ENCODE assay signal across 20 cellular contexts in the genomic region with DNA sequence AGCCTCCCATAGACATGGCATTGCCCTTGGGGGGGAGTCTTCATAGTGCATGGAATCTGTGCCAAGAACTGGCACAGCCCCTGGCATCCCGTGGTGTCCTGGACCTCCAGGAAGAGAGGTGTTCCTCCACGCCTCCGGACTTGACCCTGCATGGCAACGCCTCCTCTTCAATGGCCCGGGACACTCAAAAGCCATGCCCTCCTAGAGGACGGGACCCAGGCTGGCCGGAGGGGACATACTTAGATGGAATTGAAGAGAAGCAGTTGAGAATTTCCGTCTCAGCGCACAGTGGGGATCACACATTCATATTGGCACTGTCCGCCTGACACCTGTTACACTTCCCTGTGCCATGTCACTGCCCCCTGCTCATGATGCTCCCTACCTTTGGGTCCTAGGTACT. TPM values are rescaled to one million over a fixed set of nuclear protein-coding genes. Genes with fewer than 3 reads are reported as not detected.
DNase-seq lines count a peak whose midpoint lies in the region; ATAC-seq and TF ChIP-seq lines count a peak whose summit lies in the region.
"Had no signal": no experiment of that assay in that cellular context is flagged by ENCODE, and none has a peak within 500 bp of the region (broad histone marks: within the 10 kb centered on the region; RNA-seq: fewer than 3 reads in every experiment).

No MANE protein-coding gene starts in this region.

- TF ChIP-seq CTCF in lower leg skin (IDR thresholded peaks at IDR 0.05): no peak
- TF ChIP-seq CTCF in spleen (IDR thresholded peaks at IDR 0.05 in 8 of 11, conservative IDR thresholded peaks at IDR 0.05 in 3 of 11): no peak
- TF ChIP-seq CTCF in endothelial cell (IDR thresholded peaks at IDR 0.05; ENCODE audit: unreplicated experiment): no peak

- no peak for TF ChIP-seq POLR2A in lower leg skin (IDR thresholded peaks at IDR 0.05)
- no peak for TF ChIP-seq POLR2A in spleen (IDR thresholded peaks at IDR 0.05)

- H3K27me3 Mint-ChIP-seq in activated CD4-positive, alpha-beta memory T cell treated with anti-CD3 and anti-CD28 coated beads, Interleukin-2, amount 10 ng/mL, durations not matched to agents 7 days and 5 days: no peaks in the 10 kb centered on the region
- no peaks in the 10 kb centered on the region for H3K27me3 Mint-ChIP-seq in activated CD4-positive, alpha-beta memory T cell treated with anti-CD3 and anti-CD28 coated beads for 36 hours
- peaks cover 5% of the 10 kb centered on the region for H3K27me3 Mint-ChIP-seq in activated CD8-positive, alpha-beta memory T cell treated with anti-CD3 and anti-CD28 coated beads, Interleukin-2, amount 10 ng/mL, durations not matched to agents 7 days and 5 days
- H3K27me3 Mint-ChIP-seq in endothelial cell (ENCODE audit: unreplicated experiment): peaks cover 4% of the 10 kb centered on the region

- peak; percentile 11 for DNase-seq in activated CD4-positive, alpha-beta memory T cell treated with anti-CD3 and anti-CD28 coated beads, Interleukin-2, amount 10 ng/mL, durations not matched to agents 7 days and 5 days
- no peak for DNase-seq in activated CD4-positive, alpha-beta memory T cell treated with anti-CD3 and anti-CD28 coated beads for 36 hours
- DNase-seq in activated CD8-positive, alpha-beta memory T cell treated with anti-CD3 and anti-CD28 coated beads, Interleukin-2, amount 10 ng/mL, durations not matched to agents 7 days and 5 days: peak; percentile 26
- DNase-seq in lower leg skin (ENCODE audit: low spot score in 2 of 2) (peak; percentile 8 to 70), spleen (peak; percentile 64), NCI-H82 (lab: John Stamatoyannopoulos, UW) (no peak), endothelial cell (ENCODE audit: low spot score) (no peak)
- DNase-seq: AML-193, HCEC 1CT, NCI-H1092 treated with DMSO at 0.1 percent for 48 hours, NCI-H2081, NCI-H2171 treated with DMSO at 0.1 percent for 48 hours, NCI-H446, NCI-H69 had no signal

- H3K9me3 ChIP-seq in spleen: no peaks in the 10 kb centered on the region

- POLR2A ChIA-PET in activated CD4-positive, alpha-beta memory T cell treated with anti-CD3 and anti-CD28 coated beads, Interleukin-2, amount 10 ng/mL, durations not matched to agents 7 days and 5 days (lab: Charles Lee): no interaction called here
- POLR2A ChIA-PET in activated CD4-positive, alpha-beta memory T cell treated with anti-CD3 and anti-CD28 coated beads for 36 hours (lab: Charles Lee): no interaction called here

- H3K27ac Mint-ChIP-seq in activated CD4-positive, alpha-beta memory T cell treated with anti-CD3 and anti-CD28 coated beads, Interleukin-2, amount 10 ng/mL, durations not matched to agents 7 days and 5 days: no peak overlapping the region
- H3K27ac Mint-ChIP-seq in activated CD4-positive, alpha-beta memory T cell treated with anti-CD3 and anti-CD28 coated beads for 36 hours: no peak overlapping the region
- H3K27ac Mint-ChIP-seq in activated CD8-positive, alpha-beta memory T cell treated with anti-CD3 and anti-CD28 coated beads, Interleukin-2, amount 10 ng/mL, durations not matched to agents 7 days and 5 days: no peak overlapping the region
- H3K27ac Mint-ChIP-seq in endothelial cell (ENCODE audit: unreplicated experiment): no peak overlapping the region

- ATAC-seq in activated CD8-positive, alpha-beta memory T cell treated with anti-CD3 and anti-CD28 coated beads, Interleukin-2, amount 10 ng/mL, durations not matched to agents 7 days and 5 days: no peak
- ATAC-seq in GM21381 (IDR thresholded peaks at IDR 0.05; ENCODE audit: unreplicated experiment): no peak
- ATAC-seq: K562, Panc1, Right ventricle myocardium inferior had no signal

- peaks cover 12% of the 10 kb centered on the region for H3K4me1 Mint-ChIP-seq in activated CD4-positive, alpha-beta memory T cell treated with anti-CD3 and anti-CD28 coated beads, Interleukin-2, amount 10 ng/mL, durations not matched to agents 7 days and 5 days
- peaks cover 9% of the 10 kb centered on the region for H3K4me1 Mint-ChIP-seq in activated CD4-positive, alpha-beta memory T cell treated with anti-CD3 and anti-CD28 coated beads for 36 hours (ENCODE audit: low read depth)
- H3K4me1 Mint-ChIP-seq in activated CD8-positive, alpha-beta memory T cell treated with anti-CD3 and anti-CD28 coated beads, Interleukin-2, amount 10 ng/mL, durations not matched to agents 7 days and 5 days: peaks cover 13% of the 10 kb centered on the region
- no peaks in the 10 kb centered on the region for H3K4me1 Mint-ChIP-seq in endothelial cell (ENCODE audit: unreplicated experiment)

- H3K27ac ChIP-seq in spleen: no peak overlapping the region
- H3K27ac ChIP-seq: 22Rv1, C4-2B had no signal

- H3K27me3 ChIP-seq in spleen (replicated peaks in 1 of 7): no peaks in the 10 kb centered on the region

- no peak overlapping the region for H3K4me3 ChIP-seq in lower leg skin (ENCODE audit: low read depth, poor library complexity, severe bottlenecking)
- H3K4me3 ChIP-seq in spleen: no peak overlapping the region
- H3K4me3 ChIP-seq: K562 had no signal

- H3K4me1 ChIP-seq in spleen: peaks cover 0 to 3% (median 3%) of the 10 kb centered on the region in 6 donors

- intact Hi-C loops in activated CD4-positive, alpha-beta memory T cell treated with anti-CD3 and anti-CD28 coated beads for 36 hours (cut with micrococcal nuclease): no loop called here
- intact Hi-C loops in lower leg skin (cut with DNase I; ENCODE audit: low total_unique reads) (no loop called here), spleen (cut with DNase I; ENCODE audit: low total_unique reads) (no loop called here)

- H3K36me3 ChIP-seq in spleen: no peaks in the 10 kb centered on the region

- no peak overlapping the region for H3K4me3 Mint-ChIP-seq in activated CD4-positive, alpha-beta memory T cell treated with anti-CD3 and anti-CD28 coated beads, Interleukin-2, amount 10 ng/mL, durations not matched to agents 7 days and 5 days
- no peak overlapping the region for H3K4me3 Mint-ChIP-seq in activated CD4-positive, alpha-beta memory T cell treated with anti-CD3 and anti-CD28 coated beads for 36 hours
- no peak overlapping the region for H3K4me3 Mint-ChIP-seq in activated CD8-positive, alpha-beta memory T cell treated with anti-CD3 and anti-CD28 coated beads, Interleukin-2, amount 10 ng/mL, durations not matched to agents 7 days and 5 days
- H3K4me3 Mint-ChIP-seq in endothelial cell (ENCODE audit: unreplicated experiment): no peak overlapping the region

- WGBS in lower leg skin, 2 donors: 95 to 96% methylated on average over 10 of the region's 10 CpGs
- 88 to 96% (median 94%) methylated on average over 10 of the region's 10 CpGs for WGBS in spleen, 5 donors

- no peaks in the 10 kb centered on the region for H3K9me3 Mint-ChIP-seq in activated CD4-positive, alpha-beta memory T cell treated with anti-CD3 and anti-CD28 coated beads, Interleukin-2, amount 10 ng/mL, durations not matched to agents 7 days and 5 days
- H3K9me3 Mint-ChIP-seq in activated CD4-positive, alpha-beta memory T cell treated with anti-CD3 and anti-CD28 coated beads for 36 hours: no peaks in the 10 kb centered on the region
- H3K9me3 Mint-ChIP-seq in activated CD8-positive, alpha-beta memory T cell treated with anti-CD3 and anti-CD28 coated beads, Interleukin-2, amount 10 ng/mL, durations not matched to agents 7 days and 5 days (ENCODE audit: low read depth): no peaks in the 10 kb centered on the region
- H3K9me3 Mint-ChIP-seq in endothelial cell (ENCODE audit: unreplicated experiment): no peaks in the 10 kb centered on the region

- H3K36me3 Mint-ChIP-seq in activated CD4-positive, alpha-beta memory T cell treated with anti-CD3 and anti-CD28 coated beads, Interleukin-2, amount 10 ng/mL, durations not matched to agents 7 days and 5 days (ENCODE audit: low read depth): no peaks in the 10 kb centered on the region
- H3K36me3 Mint-ChIP-seq in activated CD4-positive, alpha-beta memory T cell treated with anti-CD3 and anti-CD28 coated beads for 36 hours: no peaks in the 10 kb centered on the region
- no peaks in the 10 kb centered on the region for H3K36me3 Mint-ChIP-seq in activated CD8-positive, alpha-beta memory T cell treated with anti-CD3 and anti-CD28 coated beads, Interleukin-2, amount 10 ng/mL, durations not matched to agents 7 days and 5 days
- no peaks in the 10 kb centered on the region for H3K36me3 Mint-ChIP-seq in endothelial cell (ENCODE audit: low read depth, unreplicated experiment)

- CTCF ChIA-PET in activated CD4-positive, alpha-beta memory T cell treated with anti-CD3 and anti-CD28 coated beads, Interleukin-2, amount 10 ng/mL, durations not matched to agents 7 days and 5 days (lab: Charles Lee): interaction anchor here (1.4 kb wide), 1 partner anchor 33 kb away, joined by 6 read pairs; no protein-coding TSS in a partner anchor
- CTCF ChIA-PET in activated CD4-positive, alpha-beta memory T cell treated with anti-CD3 and anti-CD28 coated beads for 36 hours (lab: Charles Lee): no interaction called here
- CTCF ChIA-PET in activated CD8-positive, alpha-beta memory T cell treated with anti-CD3 and anti-CD28 coated beads, Interleukin-2, amount 10 ng/mL, durations not matched to agents 7 days and 5 days (lab: Charles Lee): no interaction called here

RNA-seq across cellular contexts. Expression of gene TENT5C, which starts 38.4 kb away (rescaled TPM):
- 10 to 100 TPM; 64.5 to 66.1 TPM for total RNA-seq in activated CD4-positive, alpha-beta memory T cell treated with anti-CD3 and anti-CD28 coated beads, Interleukin-2, amount 10 ng/mL, durations not matched to agents 7 days and 5 days
- total RNA-seq in activated CD4-positive, alpha-beta memory T cell treated with anti-CD3 and anti-CD28 coated beads for 36 hours: 10 to 100 TPM; 13.8 to 14.0 TPM
- total RNA-seq in activated CD8-positive, alpha-beta memory T cell treated with anti-CD3 and anti-CD28 coated beads, Interleukin-2, amount 10 ng/mL, durations not matched to agents 7 days and 5 days: 10 to 100 TPM; 41.6 to 50.3 TPM
- 1 to 10 TPM; 1.9 to 4.3 (median 2.8) TPM for total RNA-seq in lower leg skin
- 100 to 1,000 TPM in 1 of 7 donors, 10 to 100 TPM in 6; 32.0 to 181 (median 39.5) TPM for total RNA-seq in spleen
- 1 to 10 TPM; 5.6 to 8.1 (median 6.3) TPM for polyA plus RNA-seq in spleen
- 0.05 TPM for total RNA-seq in endothelial cell (ENCODE audit: unreplicated experiment)

Comparison
In these comparisons a context has a peak if more than half of its experiments do, and no peak if none do; other contexts are left out.
1. DNase-seq: peak in activated CD4-positive, alpha-beta memory T cell treated with anti-CD3 and anti-CD28 coated beads, Interleukin-2, amount 10 ng/mL, durations not matched to agents 7 days and 5 days (single experiment), activated CD8-positive, alpha-beta memory T cell treated with anti-CD3 and anti-CD28 coated beads, Interleukin-2, amount 10 ng/mL, durations not matched to agents 7 days and 5 days (single experiment), lower leg skin (2 of 2) and spleen (single experiment); none in activated CD4-positive, alpha-beta memory T cell treated with anti-CD3 and anti-CD28 coated beads for 36 hours (single experiment), NCI-H82 (single experiment) and endothelial cell (single experiment).